Comparison of ENCODE assay signal across 8 cellular contexts in the genomic region with DNA sequence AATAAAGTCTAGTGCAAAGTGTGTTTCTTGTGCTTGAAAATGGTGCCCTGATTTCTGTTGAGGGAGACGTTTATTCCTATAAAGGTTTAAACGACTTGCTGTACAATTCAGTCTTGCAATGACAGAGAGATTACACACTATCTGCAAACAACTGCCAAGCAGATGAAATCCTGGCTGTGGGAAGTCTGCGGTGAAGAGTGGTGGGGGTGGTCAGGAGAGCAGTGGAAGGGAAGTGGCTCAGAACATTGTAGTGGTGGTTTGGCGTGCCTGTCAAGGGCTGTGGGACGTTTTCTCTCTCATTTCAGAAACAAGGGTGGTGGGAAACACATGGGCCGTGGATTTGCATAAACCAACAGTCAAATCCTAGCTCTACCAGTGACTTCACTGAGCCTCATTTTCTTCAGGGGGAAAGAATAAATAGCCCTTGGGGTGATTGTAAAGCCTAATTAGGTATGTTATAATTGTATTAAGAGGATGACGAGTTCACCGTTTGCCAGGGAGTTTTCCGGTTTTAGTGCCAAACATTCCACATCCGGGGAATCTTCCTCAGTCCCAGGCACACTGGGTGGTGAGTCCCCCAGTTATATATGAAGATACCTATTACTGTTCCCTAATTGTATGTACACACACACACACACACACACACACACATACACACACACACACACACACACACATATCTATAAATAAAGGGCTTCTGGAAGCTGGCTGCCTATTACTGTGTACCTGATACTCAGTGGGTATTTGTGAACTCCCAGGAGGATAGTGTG.
DNase-seq lines count a peak whose midpoint lies in the region; ATAC-seq and TF ChIP-seq lines count a peak whose summit lies in the region.

No MANE protein-coding gene starts in this region.

- no peaks in the 10 kb centered on the region for H3K9me3 ChIP-seq in fibroblast of lung (ENCODE audit: control insufficient read depth, insufficient read depth, low read depth, low read length)

- POLR2A ChIA-PET in activated CD8-positive, alpha-beta T cell treated with anti-CD3 and anti-CD28 coated beads, Interleukin-2, amount 10 ng/mL, durations not matched to agents 7 days and 5 days (lab: Charles Lee): interaction anchor here (0.9 to 9.1 kb wide), 8 partner anchors 10 to 35 kb away, joined by 3 to 258 read pairs (median 4); no protein-coding TSS in a partner anchor

- peak overlapping the region; percentile 71 for H3K4me2 ChIP-seq in fibroblast of lung (ENCODE audit: extremely low read depth, insufficient read depth, low read length)

- H4K20me1 ChIP-seq in fibroblast of lung (ENCODE audit: control insufficient read depth, extremely low read depth, insufficient read depth, low read length): no peaks in the 10 kb centered on the region

- no peak overlapping the region for H3K4me3 ChIP-seq in fibroblast of lung (replicated peaks in 1 of 4; ENCODE audit: control extremely low read depth in 1 of 4, insufficient read depth in 1 of 4, low read depth in 3 of 4, low read length in 4 of 4)

- CTCF ChIA-PET in activated CD8-positive, alpha-beta T cell treated with anti-CD3 and anti-CD28 coated beads, Interleukin-2, amount 10 ng/mL, durations not matched to agents 7 days and 5 days (lab: Charles Lee): interaction anchor here (0.9 to 8.8 kb wide), 8 partner anchors 9 to 95 kb away, joined by 3 to 116 read pairs (median 5); no protein-coding TSS in a partner anchor

- H3K9me3 Mint-ChIP-seq in activated CD8-positive, alpha-beta T cell treated with anti-CD3 and anti-CD28 coated beads, Interleukin-2, amount 10 ng/mL, durations not matched to agents 7 days and 5 days (ENCODE audit: insufficient read depth): no peaks in the 10 kb centered on the region
- no peaks in the 10 kb centered on the region for H3K9me3 Mint-ChIP-seq in progenitor cell of endocrine pancreas (ENCODE audit: low read depth)

- H3K27ac ChIP-seq in fibroblast of lung (ENCODE audit: insufficient read depth, low read length): peak overlapping the region; percentile 86

- peak overlapping the region; percentile 72 for H3K4me3 Mint-ChIP-seq in activated CD8-positive, alpha-beta T cell treated with anti-CD3 and anti-CD28 coated beads, Interleukin-2, amount 10 ng/mL, durations not matched to agents 7 days and 5 days
- peak overlapping the region; percentile 20 for H3K4me3 Mint-ChIP-seq in progenitor cell of endocrine pancreas (ENCODE audit: low read depth)

- peaks cover 90% of the 10 kb centered on the region for H3K4me1 Mint-ChIP-seq in activated CD8-positive, alpha-beta T cell treated with anti-CD3 and anti-CD28 coated beads, Interleukin-2, amount 10 ng/mL, durations not matched to agents 7 days and 5 days (ENCODE audit: low read depth)
- peaks cover 85% of the 10 kb centered on the region for H3K4me1 Mint-ChIP-seq in progenitor cell of endocrine pancreas (ENCODE audit: low read depth)

- peak; percentile 17 to 36 for ATAC-seq in activated CD4-positive, CD25-positive, alpha-beta regulatory T cell treated with anti-CD3 and anti-CD28 coated beads, Interleukin-2, amount 50 U/mL, for 24 hours
- ATAC-seq in HG02763 (IDR thresholded peaks at IDR 0.05; ENCODE audit: unreplicated experiment): peak; percentile 64
- ATAC-seq in activated CD8-positive, alpha-beta T cell treated with anti-CD3 and anti-CD28 coated beads, Interleukin-2, amount 10 ng/mL, durations not matched to agents 7 days and 5 days: peak; percentile 41

- peaks cover 55% of the 10 kb centered on the region for H3K4me1 ChIP-seq in fibroblast of lung (ENCODE audit: control insufficient read depth, extremely low read depth, insufficient read depth, low read length)

- no peak overlapping the region for H2AFZ ChIP-seq in fibroblast of lung (ENCODE audit: low read length)

- H3K36me3 Mint-ChIP-seq in activated CD8-positive, alpha-beta T cell treated with anti-CD3 and anti-CD28 coated beads, Interleukin-2, amount 10 ng/mL, durations not matched to agents 7 days and 5 days (ENCODE audit: low read depth): peaks cover 25% of the 10 kb centered on the region
- H3K36me3 Mint-ChIP-seq in progenitor cell of endocrine pancreas (ENCODE audit: insufficient read depth): peaks cover 4% of the 10 kb centered on the region

- H3K36me3 ChIP-seq in fibroblast of lung (ENCODE audit: control insufficient read depth, insufficient read depth, low read length): peaks cover 2% of the 10 kb centered on the region

- no peaks in the 10 kb centered on the region for H3K27me3 Mint-ChIP-seq in activated CD8-positive, alpha-beta T cell treated with anti-CD3 and anti-CD28 coated beads, Interleukin-2, amount 10 ng/mL, durations not matched to agents 7 days and 5 days (ENCODE audit: low read depth)
- no peaks in the 10 kb centered on the region for H3K27me3 Mint-ChIP-seq in progenitor cell of endocrine pancreas

- H3K27me3 ChIP-seq in fibroblast of lung (ENCODE audit: control insufficient read depth, insufficient read depth, low read length): no peaks in the 10 kb centered on the region

- H3K79me2 ChIP-seq in fibroblast of lung (ENCODE audit: control insufficient read depth, insufficient read depth, low read length): peaks cover 65% of the 10 kb centered on the region

- no peak overlapping the region for H3K9ac ChIP-seq in fibroblast of lung (ENCODE audit: insufficient read depth, low read length)

- TF ChIP-seq CTCF in fibroblast of lung (conservative IDR thresholded peaks at IDR 0.05 in 1 of 2, IDR thresholded peaks at IDR 0.05 in 1 of 2; ENCODE audit: low read depth in 1 of 2, low read length in 2 of 2) (no peak), progenitor cell of endocrine pancreas (IDR thresholded peaks at IDR 0.05; ENCODE audit: unreplicated experiment) (no peak)

- H3K27ac Mint-ChIP-seq in activated CD8-positive, alpha-beta T cell treated with anti-CD3 and anti-CD28 coated beads, Interleukin-2, amount 10 ng/mL, durations not matched to agents 7 days and 5 days: peak overlapping the region; percentile 84
- peak overlapping the region; percentile 96 for H3K27ac Mint-ChIP-seq in progenitor cell of endocrine pancreas

- no peak for DNase-seq in activated CD4-positive, CD25-positive, alpha-beta regulatory T cell (lab: John Stamatoyannopoulos, UW)
- peak; percentile 91 for DNase-seq in NCI-H226
- DNase-seq in activated CD8-positive, alpha-beta T cell treated with anti-CD3 and anti-CD28 coated beads, Interleukin-2, amount 10 ng/mL, durations not matched to agents 7 days and 5 days: peak; percentile 88
- peak; percentile 88 to 99 for DNase-seq in fibroblast of lung (ENCODE audit: low read depth in 2 of 2)
- DNase-seq in progenitor cell of endocrine pancreas (ENCODE audit: low spot score, unreplicated experiment): no peak
- no peak for DNase-seq in globus pallidus (ENCODE audit: low spot score)

Comparison
In these comparisons a context has a peak if more than half of its experiments do, and no peak if none do; other contexts are left out.
1. DNase-seq: peak in NCI-H226 (single experiment), activated CD8-positive, alpha-beta T cell treated with anti-CD3 and anti-CD28 coated beads, Interleukin-2, amount 10 ng/mL, durations not matched to agents 7 days and 5 days (single experiment) and fibroblast of lung (2 of 2); none in activated CD4-positive, CD25-positive, alpha-beta regulatory T cell (0 of 4), progenitor cell of endocrine pancreas (single experiment) and globus pallidus (single experiment).
2. Peak in every context shown above with its lines, with median percentiles within 50 percentile points of each other: ATAC-seq.